ENCODE assay signal across 16 cellular contexts in the genomic region with DNA sequence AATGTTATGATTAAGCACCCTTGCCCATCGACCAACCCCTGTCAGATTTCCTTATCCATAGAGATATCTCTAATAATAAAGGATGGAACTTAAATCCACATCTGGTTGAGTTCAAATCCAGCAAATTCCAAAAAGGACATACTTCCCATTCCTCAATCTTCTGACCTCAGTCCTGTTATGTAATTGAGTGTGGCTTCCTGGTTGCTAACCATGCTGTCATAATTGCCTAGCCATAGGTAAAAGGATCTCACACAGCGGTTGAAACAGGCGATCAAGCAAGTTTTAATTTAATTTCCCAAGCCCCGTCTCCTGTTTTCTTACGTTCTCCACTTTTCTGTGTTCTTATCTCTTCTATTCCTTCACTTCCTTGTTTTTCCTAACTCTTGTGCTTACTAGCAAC.
DNase-seq lines count a peak whose midpoint lies in the region; ATAC-seq, FAIRE-seq and TF ChIP-seq lines count a peak whose summit lies in the region.
"Had no signal": no experiment of that assay in that cellular context is flagged by ENCODE, and none has a peak within 500 bp of the region (broad histone marks: within the 10 kb centered on the region; RNA-seq: fewer than 3 reads in every experiment).

No MANE protein-coding gene starts in this region.

- no peak for FAIRE-seq in D721Med (lab: Jason Lieb, UNC)
- FAIRE-seq: HepG2 had no signal

- no peaks in the 10 kb centered on the region for H3K36me3 ChIP-seq in BJ (ENCODE audit: control insufficient read depth, insufficient read depth, low read length)
- H3K36me3 ChIP-seq: BLaER1, esophagus muscularis mucosa, HAP-1 had no signal

- TF ChIP-seq CTCF in BJ (IDR thresholded peaks at IDR 0.05; ENCODE audit: insufficient read depth, low read depth, low read length), result no peak
- TF ChIP-seq CTCF in choroid plexus epithelial cell (conservative IDR thresholded peaks at IDR 0.05; ENCODE audit: low read depth, low read length), result no peak
- no peak for TF ChIP-seq CTCF in D721Med (IDR thresholded peaks at IDR 0.05; ENCODE audit: insufficient read depth, missing control alignments)

- no peak for ATAC-seq in GM21367 (IDR thresholded peaks at IDR 0.05; ENCODE audit: unreplicated experiment)
- ATAC-seq: HepG2, left lobe of liver had no signal

- CTCF ChIA-PET in BJ (lab: Yijun Ruan, JAX), result no interaction called here

- DNase-seq in BJ (ENCODE audit: low read depth) (peak; percentile 32), NCI-H226 (peak; percentile 35), choroid plexus epithelial cell (ENCODE audit: low read depth) (peak; percentile 71), non-pigmented ciliary epithelial cell (ENCODE audit: low read depth) (peak; percentile 54), NCI-H128 (lab: John Stamatoyannopoulos, UW; ENCODE audit: unreplicated experiment) (no peak), COLO668 (lab: John Stamatoyannopoulos, UW; ENCODE audit: unreplicated experiment) (no peak), D721Med (ENCODE audit: insufficient read length, low spot score) (no peak)
- DNase-seq: activated CD4-positive, CD25-positive, alpha-beta regulatory T cell; amygdala; MV-4-11 had no signal

- POLR2A ChIA-PET in BJ (lab: Charles Lee), result no interaction called here

- no peaks in the 10 kb centered on the region for H3K27me3 ChIP-seq in BJ (ENCODE audit: control insufficient read depth, insufficient read depth, low read length)
- H3K27me3 ChIP-seq: BLaER1, esophagus muscularis mucosa had no signal

- H3K4me3 ChIP-seq in BJ (ENCODE audit: low read depth, low read length) (no peak overlapping the region), choroid plexus epithelial cell (ENCODE audit: low read depth, low read length) (no peak overlapping the region)
- H3K4me3 ChIP-seq: BLaER1, esophagus muscularis mucosa, HAP-1 had no signal

Comparison
In these comparisons a context has a peak if more than half of its experiments do, and no peak if none do; other contexts are left out.
1. DNase-seq: peak in BJ (single experiment), NCI-H226 (single experiment), choroid plexus epithelial cell (single experiment) and non-pigmented ciliary epithelial cell (single experiment); none in NCI-H128 (single experiment), COLO668 (single experiment) and D721Med (single experiment).